ENCODE assay signal across 26 cellular contexts in genomic region chr12:65539062-65539461, GRCh38.
"Had no signal": no experiment of that assay in that cellular context is flagged by ENCODE, and none has a peak within 500 bp of the region (broad histone marks: within the 10 kb centered on the region; RNA-seq: fewer than 3 reads in every experiment).

No MANE protein-coding gene starts in this region.

- H3K27me3 Mint-ChIP-seq: activated B cell treated with CpG ODN at 0.5 μM for 24 hours; activated CD4-positive, alpha-beta T cell treated with anti-CD3 and anti-CD28 coated beads, Interleukin-2, amount 10 ng/mL, durations not matched to agents 24 days and 14 days; activated CD8-positive, alpha-beta memory T cell treated with anti-CD3 and anti-CD28 coated beads, Interleukin-2, amount 10 ng/mL, durations not matched to agents 7 days and 5 days; activated naive CD4-positive, alpha-beta T cell treated with anti-CD3 and anti-CD28 coated beads, Interleukin-2, amount 50 U/mL, for 24 hours; activated T-cell treated with anti-CD3 and anti-CD28 coated beads, Interleukin-2, amount 50 U/mL, for 24 hours; T-cell had no signal

- H3K4me3 Mint-ChIP-seq: activated B cell treated with CpG ODN at 0.5 μM for 24 hours; activated CD4-positive, alpha-beta T cell treated with anti-CD3 and anti-CD28 coated beads, Interleukin-2, amount 10 ng/mL, durations not matched to agents 24 days and 14 days; activated CD8-positive, alpha-beta memory T cell treated with anti-CD3 and anti-CD28 coated beads, Interleukin-2, amount 10 ng/mL, durations not matched to agents 7 days and 5 days; activated naive CD4-positive, alpha-beta T cell treated with anti-CD3 and anti-CD28 coated beads, Interleukin-2, amount 50 U/mL, for 24 hours; activated T-cell treated with anti-CD3 and anti-CD28 coated beads, Interleukin-2, amount 50 U/mL, for 24 hours; activated T-helper 1 cell treated with anti-CD3 and anti-CD28 coated beads, Interleukin-12 subunit alpha, Interleukin-12 subunit beta, Interleukin-2, Interleukin-4 antibody, amounts not matched to agents 30 ng/mL and 10 ng/mL and 1 ng/mL, durations not matched to agents 14 hours and 24 hours and 36 hours; T-cell had no signal

- DNase-seq: activated B cell treated with CpG ODN at 0.5 μM for 24 hours; activated CD4-positive, alpha-beta T cell treated with anti-CD3 and anti-CD28 coated beads for 1 hour; activated CD4-positive, alpha-beta T cell treated with anti-CD3 and anti-CD28 coated beads, Interleukin-2, amount 10 ng/mL, durations not matched to agents 24 days and 14 days; activated CD4-positive, alpha-beta T cell treated with anti-CD3 and anti-CD28 coated beads, Interleukin-2, amount 50 U/mL, for 48 hours; activated CD8-positive, alpha-beta memory T cell treated with anti-CD3 and anti-CD28 coated beads, Interleukin-2, amount 10 ng/mL, durations not matched to agents 7 days and 5 days; activated effector memory CD4-positive, alpha-beta T cell treated with Interleukin-2 at 50 U/mL for 16 hours; activated naive CD4-positive, alpha-beta T cell; activated T-cell treated with anti-CD3 and anti-CD28 coated beads, Interleukin-2, amount 50 U/mL, for 24 hours; aorta; central memory CD4-positive, alpha-beta T cell; NCI-H1092; NCI-H1417; NCI-H1930; NCI-H2107; NCI-H2171 treated with DMSO at 0.1 percent for 48 hours; NCI-H226; NCI-H510A treated with DMSO at 0.1 percent for 48 hours; SIG-M5; T-cell; T-helper 2 cell; T1000 had no signal

- H3K27ac Mint-ChIP-seq: activated B cell treated with CpG ODN at 0.5 μM for 24 hours; activated CD4-positive, alpha-beta T cell treated with anti-CD3 and anti-CD28 coated beads, Interleukin-2, amount 10 ng/mL, durations not matched to agents 24 days and 14 days; activated CD8-positive, alpha-beta memory T cell treated with anti-CD3 and anti-CD28 coated beads, Interleukin-2, amount 10 ng/mL, durations not matched to agents 7 days and 5 days; activated naive CD4-positive, alpha-beta T cell treated with anti-CD3 and anti-CD28 coated beads, Interleukin-2, amount 50 U/mL, for 24 hours; activated T-cell treated with anti-CD3 and anti-CD28 coated beads, Interleukin-2, amount 50 U/mL, for 24 hours; activated T-helper 1 cell treated with anti-CD3 and anti-CD28 coated beads, Interleukin-12 subunit alpha, Interleukin-12 subunit beta, Interleukin-2, Interleukin-4 antibody, amounts not matched to agents 30 ng/mL and 10 ng/mL and 1 ng/mL, durations not matched to agents 14 hours and 24 hours and 36 hours; T-cell had no signal

- FAIRE-seq: bronchial epithelial cell, RCC 7860, TTC549 had no signal

- H3K36me3 Mint-ChIP-seq: activated CD8-positive, alpha-beta memory T cell treated with anti-CD3 and anti-CD28 coated beads, Interleukin-2, amount 10 ng/mL, durations not matched to agents 7 days and 5 days; activated naive CD4-positive, alpha-beta T cell treated with anti-CD3 and anti-CD28 coated beads, Interleukin-2, amount 50 U/mL, for 24 hours; T-cell had no signal

- ATAC-seq: activated CD8-positive, alpha-beta memory T cell treated with anti-CD3 and anti-CD28 coated beads, Interleukin-2, amount 10 ng/mL, durations not matched to agents 7 days and 5 days; T-cell had no signal

- H3K4me1 Mint-ChIP-seq: activated B cell treated with CpG ODN at 0.5 μM for 24 hours; activated CD4-positive, alpha-beta T cell treated with anti-CD3 and anti-CD28 coated beads, Interleukin-2, amount 10 ng/mL, durations not matched to agents 24 days and 14 days; activated CD8-positive, alpha-beta memory T cell treated with anti-CD3 and anti-CD28 coated beads, Interleukin-2, amount 10 ng/mL, durations not matched to agents 7 days and 5 days; activated naive CD4-positive, alpha-beta T cell treated with anti-CD3 and anti-CD28 coated beads, Interleukin-2, amount 50 U/mL, for 24 hours; T-cell had no signal
